Comparison of ENCODE assay signal across 8 cellular contexts in the genomic region with DNA sequence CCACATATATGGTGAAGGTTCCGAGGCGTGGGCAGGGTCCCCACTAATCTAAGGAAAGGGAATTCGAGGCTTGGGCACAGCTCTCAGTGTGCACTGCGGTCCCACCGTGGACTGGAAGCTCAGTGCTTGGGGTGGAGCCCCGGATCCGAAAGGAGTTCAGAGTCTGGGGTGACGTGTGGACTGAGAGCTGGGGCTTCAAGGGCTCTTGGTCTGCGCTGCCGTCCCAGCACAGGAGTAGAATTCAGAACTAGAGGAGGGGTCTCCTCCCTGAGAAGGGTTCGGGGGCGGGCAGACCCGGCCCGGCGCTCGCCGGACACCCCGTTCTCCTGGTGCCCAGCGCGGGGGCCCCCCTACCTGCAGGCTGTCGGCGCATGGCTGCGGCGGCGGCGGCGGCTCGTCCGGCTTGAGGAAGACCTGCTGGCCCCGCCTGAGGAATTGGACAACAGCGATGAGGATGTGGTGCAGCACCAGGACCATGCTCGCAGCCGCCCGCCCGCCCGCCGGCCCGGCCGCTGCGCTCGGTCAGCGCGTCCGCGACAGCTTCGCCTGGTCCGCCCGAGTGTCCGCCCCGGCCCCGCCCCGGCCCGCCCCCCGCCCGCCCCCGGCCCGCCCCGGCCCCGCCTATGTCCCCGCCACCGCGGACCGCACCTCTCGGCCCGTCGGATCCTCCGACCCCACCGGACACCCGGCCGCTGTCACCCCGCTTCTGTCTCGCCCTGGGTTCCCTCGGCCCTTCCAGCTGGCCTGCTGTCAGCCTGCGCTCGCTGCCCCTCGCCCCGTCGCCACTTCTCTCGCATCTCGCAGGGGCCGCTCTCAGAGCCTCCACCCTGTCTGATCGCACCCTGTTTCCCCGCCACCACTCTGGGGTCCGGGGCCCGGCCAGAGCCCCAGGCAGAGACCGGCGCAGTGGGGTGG. TPM values are rescaled to one million over a fixed set of nuclear protein-coding genes. Genes with fewer than 3 reads are reported as not detected.
DNase-seq lines count a peak whose midpoint lies in the region; ATAC-seq and TF ChIP-seq lines count a peak whose summit lies in the region.

No MANE protein-coding gene starts in this region.

- no peak overlapping the region for H2AK5ac ChIP-seq in trophoblast cell (ENCODE audit: low read length)

- DNase-seq in CD8-positive, alpha-beta memory T cell: peak in 1 of 5 donors; percentile 9
- DNase-seq in activated naive CD4-positive, alpha-beta T cell treated with anti-CD3 and anti-CD28 coated beads for 36 hours: no peak
- DNase-seq in cardiac muscle cell (ENCODE audit: low read depth in 1 of 2, low spot score in 1 of 2): peak; percentile 19 to 57
- DNase-seq in trophoblast cell: peak; percentile 7 to 51
- no peak for DNase-seq in dedifferentiated amniotic fluid mesenchymal stem cell (ENCODE audit: extremely low spot score)

- ATAC-seq in GM18520 (IDR thresholded peaks at IDR 0.05; ENCODE audit: unreplicated experiment) (no peak), GM21381 (IDR thresholded peaks at IDR 0.05; ENCODE audit: unreplicated experiment) (no peak)

- no peak overlapping the region for H4K8ac ChIP-seq in trophoblast cell (ENCODE audit: low read depth, low read length)

- peaks cover 4 to 7% of the 10 kb centered on the region in 2 donors for H3K27me3 Mint-ChIP-seq in CD8-positive, alpha-beta memory T cell
- no peaks in the 10 kb centered on the region for H3K27me3 Mint-ChIP-seq in activated naive CD4-positive, alpha-beta T cell treated with anti-CD3 and anti-CD28 coated beads for 36 hours (ENCODE audit: low read depth)

- peaks cover 0 to 2% (median 0%) of the 10 kb centered on the region in 5 donors for H3K9me3 Mint-ChIP-seq in CD8-positive, alpha-beta memory T cell
- H3K9me3 Mint-ChIP-seq in activated naive CD4-positive, alpha-beta T cell treated with anti-CD3 and anti-CD28 coated beads for 36 hours: no peaks in the 10 kb centered on the region

- H3K4ac ChIP-seq in trophoblast cell (ENCODE audit: low read depth, low read length): no peak overlapping the region

- H3K4me2 ChIP-seq in trophoblast cell (ENCODE audit: low read length): peak overlapping the region; percentile 54

- no peak overlapping the region for H3K14ac ChIP-seq in trophoblast cell (ENCODE audit: low read length)

- peaks cover 5% of the 10 kb centered on the region for H3K4me1 ChIP-seq in CD8-positive, alpha-beta memory T cell (ENCODE audit: insufficient read depth, low read length)
- 0 out of 2 replicates have a peak, but pooled peaks cover 2% of the 10 kb centered on the region for H3K4me1 ChIP-seq in HUES48 (ENCODE audit: control insufficient read depth, insufficient read depth, low read length)
- H3K4me1 ChIP-seq in cardiac muscle cell (ENCODE audit: low read depth): no peaks in the 10 kb centered on the region
- peaks cover 8 to 14% of the 10 kb centered on the region in 2 experiments for H3K4me1 ChIP-seq in trophoblast cell (ENCODE audit: control insufficient read depth in 1 of 2, insufficient read depth in 2 of 2, low read length in 2 of 2)

- H3K36me3 Mint-ChIP-seq in CD8-positive, alpha-beta memory T cell: no peaks in the 10 kb centered on the region
- no peaks in the 10 kb centered on the region for H3K36me3 Mint-ChIP-seq in activated naive CD4-positive, alpha-beta T cell treated with anti-CD3 and anti-CD28 coated beads for 36 hours (ENCODE audit: low read depth)

- H3K18ac ChIP-seq in trophoblast cell (ENCODE audit: low read length): no peak overlapping the region

- H2AFZ ChIP-seq in trophoblast cell (ENCODE audit: insufficient read depth, low read length, poor library complexity): no peak overlapping the region

- no peaks in the 10 kb centered on the region for H3K79me1 ChIP-seq in trophoblast cell (ENCODE audit: low read length)

- intact Hi-C loops in activated naive CD4-positive, alpha-beta T cell treated with anti-CD3 and anti-CD28 coated beads for 36 hours (cut with micrococcal nuclease): no loop called here

- no peaks in the 10 kb centered on the region for H3K79me2 ChIP-seq in trophoblast cell (ENCODE audit: control insufficient read depth, insufficient read depth, low read length, poor library complexity)

- H2BK5ac ChIP-seq in trophoblast cell (ENCODE audit: low read depth, low read length, poor library complexity): no peak overlapping the region

- no peak overlapping the region for H4K91ac ChIP-seq in trophoblast cell (ENCODE audit: low read depth, low read length)

- CTCF ChIA-PET in CD8-positive, alpha-beta memory T cell (lab: Charles Lee): interaction anchor here (1.2 to 4.1 kb wide), 4 partner anchors 53 to 171 kb away, joined by 3 to 28 read pairs (median 19); no protein-coding TSS in a partner anchor
- CTCF ChIA-PET in activated naive CD4-positive, alpha-beta T cell treated with anti-CD3 and anti-CD28 coated beads for 36 hours (lab: Charles Lee): interaction anchor here (0.6 to 1.7 kb wide), 5 partner anchors 36 to 58 kb away, joined by 3 to 5 read pairs (median 3); no protein-coding TSS in a partner anchor

- no peaks in the 10 kb centered on the region for H3K4me1 Mint-ChIP-seq in CD8-positive, alpha-beta memory T cell
- peaks cover 2% of the 10 kb centered on the region for H3K4me1 Mint-ChIP-seq in activated naive CD4-positive, alpha-beta T cell treated with anti-CD3 and anti-CD28 coated beads for 36 hours (ENCODE audit: low read depth)

- H3K4me3 ChIP-seq in CD8-positive, alpha-beta memory T cell (ENCODE audit: low read length): peak overlapping the region; percentile 55
- H3K4me3 ChIP-seq in HUES48 (ENCODE audit: low read depth, low read length) (peak overlapping the region; percentile 59), cardiac muscle cell (peak overlapping the region; percentile 29), trophoblast cell (ENCODE audit: low read depth, low read length) (peak overlapping the region; percentile 26)

- H3K27ac ChIP-seq in CD8-positive, alpha-beta memory T cell (ENCODE audit: low read depth, low read length): no peak overlapping the region
- H3K27ac ChIP-seq in HUES48 (ENCODE audit: low read depth, low read length): no peak overlapping the region
- no peak overlapping the region for H3K27ac ChIP-seq in cardiac muscle cell
- no peak overlapping the region for H3K27ac ChIP-seq in trophoblast cell (ENCODE audit: low read depth, low read length)

- no peak overlapping the region for H2BK12ac ChIP-seq in trophoblast cell (ENCODE audit: low read length)

- H3K27me3 ChIP-seq in CD8-positive, alpha-beta memory T cell (ENCODE audit: insufficient read depth, low read length, poor library complexity, severe bottlenecking): peaks cover 26% of the 10 kb centered on the region
- H3K27me3 ChIP-seq in HUES48 (ENCODE audit: control insufficient read depth, insufficient read depth, low read length) (peaks cover 63% of the 10 kb centered on the region), cardiac muscle cell (peaks cover 48% of the 10 kb centered on the region), trophoblast cell (ENCODE audit: insufficient read depth, low read length) (peaks cover 22% of the 10 kb centered on the region)

- H3K9me3 ChIP-seq in CD8-positive, alpha-beta memory T cell (ENCODE audit: low read length): no peaks in the 10 kb centered on the region
- H3K9me3 ChIP-seq in HUES48 (ENCODE audit: control insufficient read depth, insufficient read depth, low read length): no peaks in the 10 kb centered on the region
- no peaks in the 10 kb centered on the region for H3K9me3 ChIP-seq in cardiac muscle cell (ENCODE audit: low read depth)
- H3K9me3 ChIP-seq in trophoblast cell (ENCODE audit: insufficient read depth, low read depth, low read length): peaks cover 2% of the 10 kb centered on the region

- peak overlapping the region in 5 of 7 donors; percentile 47 to 84 (median 71) for H3K4me3 Mint-ChIP-seq in CD8-positive, alpha-beta memory T cell
- H3K4me3 Mint-ChIP-seq in activated naive CD4-positive, alpha-beta T cell treated with anti-CD3 and anti-CD28 coated beads for 36 hours: peak overlapping the region; percentile 56

- no CpG with 5 or more reads among the region's 87 CpGs for WGBS in trophoblast cell (ENCODE audit: extremely low coverage, insufficient coverage, insufficient read length)

- H4K12ac ChIP-seq in trophoblast cell (ENCODE audit: low read depth, low read length): no peak overlapping the region

- no peaks in the 10 kb centered on the region for H3K36me3 ChIP-seq in CD8-positive, alpha-beta memory T cell (ENCODE audit: insufficient read depth, low read length)
- H3K36me3 ChIP-seq in HUES48 (ENCODE audit: control insufficient read depth, insufficient read depth, low read length) (no peaks in the 10 kb centered on the region), cardiac muscle cell (no peaks in the 10 kb centered on the region), trophoblast cell (ENCODE audit: control insufficient read depth in 1 of 2, insufficient read depth in 2 of 2, low read length in 2 of 2) (no peaks in the 10 kb centered on the region)

- H3K23ac ChIP-seq in trophoblast cell (ENCODE audit: low read length): no peak overlapping the region

- H3K27ac Mint-ChIP-seq in CD8-positive, alpha-beta memory T cell: peak overlapping the region in 1 of 8 donors; percentile 83
- no peak overlapping the region for H3K27ac Mint-ChIP-seq in activated naive CD4-positive, alpha-beta T cell treated with anti-CD3 and anti-CD28 coated beads for 36 hours

- no peak for TF ChIP-seq CTCF in cardiac muscle cell (IDR thresholded peaks at IDR 0.05; ENCODE audit: low read depth, low read length)

- H3K9ac ChIP-seq in HUES48 (ENCODE audit: low read depth, low read length) (no peak overlapping the region), trophoblast cell (ENCODE audit: low read length) (no peak overlapping the region)

- POLR2A ChIA-PET in CD8-positive, alpha-beta memory T cell (lab: Charles Lee): no interaction called here

- H2BK120ac ChIP-seq in trophoblast cell (ENCODE audit: insufficient read depth, low read length, poor library complexity): no peak overlapping the region

RNA-seq across cellular contexts. Expression of a gene that starts 32.1 kb away (rescaled TPM):
- under 1 TPM; 0.55 to 0.66 TPM for total RNA-seq in CD8-positive, alpha-beta memory T cell
- polyA plus RNA-seq in CD8-positive, alpha-beta memory T cell: 0.08 TPM
- total RNA-seq in activated naive CD4-positive, alpha-beta T cell treated with anti-CD3 and anti-CD28 coated beads for 36 hours: 1 to 10 TPM in 1 of 2 experiments, under 1 TPM in 1; 0.69 to 1.1 TPM
- total RNA-seq in cardiac muscle cell: 0.18 and 0.92 TPM in 2 replicates
- polyA plus RNA-seq in cardiac muscle cell: 0.56 TPM in 1 of 2 replicates, not detected in the other
- polyA plus RNA-seq in trophoblast cell (2013): 1.8 and 2.1 TPM in 2 replicates

Comparison
In these comparisons a context has a peak if more than half of its experiments do, and no peak if none do; other contexts are left out.
1. DNase-seq: peak in cardiac muscle cell (2 of 2) and trophoblast cell (2 of 2); none in activated naive CD4-positive, alpha-beta T cell treated with anti-CD3 and anti-CD28 coated beads for 36 hours (single experiment) and dedifferentiated amniotic fluid mesenchymal stem cell (single experiment).
2. Peak in every context shown above with its lines, with median percentiles within 50 percentile points of each other: H3K4me3 ChIP-seq.